In genomic region chr9:5665059-5665458, GRCh38 we compare ENCODE assay signal across 17 cellular contexts.
"Had no signal": no experiment of that assay in that cellular context is flagged by ENCODE, and none has a peak within 500 bp of the region (broad histone marks: within the 10 kb centered on the region; RNA-seq: fewer than 3 reads in every experiment).

No MANE protein-coding gene starts in this region.

- H3K27ac ChIP-seq: breast epithelium, dorsolateral prefrontal cortex, esophagus squamous epithelium, heart left ventricle, WERI-Rb-1 had no signal

- H3K9me3 ChIP-seq: breast epithelium had no signal

- H3K27me3 ChIP-seq: breast epithelium, dorsolateral prefrontal cortex, esophagus squamous epithelium, heart left ventricle had no signal

- ATAC-seq: activated CD4-positive, alpha-beta T cell treated with anti-CD3 and anti-CD28 coated beads for 36 hours; left lobe of liver; right cardiac atrium had no signal

- H3K4me1 ChIP-seq: breast epithelium, esophagus squamous epithelium had no signal

- H3K4me1 Mint-ChIP-seq: nephron had no signal

- H3K4me3 Mint-ChIP-seq: activated CD4-positive, alpha-beta T cell treated with anti-CD3 and anti-CD28 coated beads for 36 hours; nephron had no signal

- H3K4me3 ChIP-seq: breast epithelium, dorsolateral prefrontal cortex, esophagus squamous epithelium, heart left ventricle had no signal

- DNase-seq: activated CD4-positive, alpha-beta T cell treated with anti-CD3 and anti-CD28 coated beads for 36 hours; activated CD8-positive, alpha-beta memory T cell treated with anti-CD3 and anti-CD28 coated beads for 24 hours; activated naive CD4-positive, alpha-beta T cell treated with anti-CD3 and anti-CD28 coated beads, Interleukin-2, amount 50 U/mL, for 16 hours; anterior cingulate cortex; dorsolateral prefrontal cortex; esophagus squamous epithelium; heart left ventricle; islet precursor cell; mammary epithelial cell; occipital lobe; right cardiac atrium; small intestine; WERI-Rb-1 had no signal

- H3K36me3 ChIP-seq: breast epithelium had no signal

- H3K27ac Mint-ChIP-seq: activated CD4-positive, alpha-beta T cell treated with anti-CD3 and anti-CD28 coated beads for 36 hours; nephron; progenitor cell of endocrine pancreas had no signal

- H3K27me3 Mint-ChIP-seq: activated CD4-positive, alpha-beta T cell treated with anti-CD3 and anti-CD28 coated beads for 36 hours; progenitor cell of endocrine pancreas had no signal
